In the genomic region with DNA sequence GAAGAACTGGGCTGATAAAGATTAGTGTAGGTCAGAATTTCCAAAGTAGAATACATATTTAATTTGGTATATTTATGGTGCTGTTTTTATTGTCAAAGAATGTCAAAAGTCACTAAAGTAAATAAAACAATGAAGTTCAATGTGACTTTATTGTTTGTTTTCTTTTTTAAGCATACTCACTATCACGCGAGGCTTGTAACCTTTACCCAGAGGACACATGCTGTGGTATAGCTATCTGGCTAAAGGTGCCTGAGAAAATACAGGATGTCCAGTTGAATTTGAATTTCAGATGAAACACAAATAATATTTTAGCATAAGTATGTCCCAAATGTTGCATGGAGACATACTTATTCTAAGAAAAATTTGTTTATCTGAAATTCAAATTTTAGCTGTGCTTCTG, we compare ENCODE assay signal across 12 cellular contexts.
DNase-seq lines count a peak whose midpoint lies in the region; ATAC-seq and TF ChIP-seq lines count a peak whose summit lies in the region.
"Had no signal": no experiment of that assay in that cellular context is flagged by ENCODE, and none has a peak within 500 bp of the region (broad histone marks: within the 10 kb centered on the region; RNA-seq: fewer than 3 reads in every experiment).

No MANE protein-coding gene starts in this region.

- ATAC-seq in left ventricle myocardium superior (peak; percentile 37), left cardiac atrium (no peak), GM19397 (IDR thresholded peaks at IDR 0.05; ENCODE audit: unreplicated experiment) (no peak)
- ATAC-seq: CD8-positive, alpha-beta T cell had no signal

- DNase-seq in left ventricle myocardium superior (no peak), left cardiac atrium (no peak), iPS-NIHi11 (ENCODE audit: low spot score) (no peak)
- DNase-seq in stimulated activated CD4-positive, alpha-beta T cell treated with anti-CD3 and anti-CD28 coated beads, Interleukin-12 subunit alpha, Interleukin-12 subunit beta, amount 100 ng/mL, for 4 hours = no peak
- DNase-seq: Calu3; CD8-positive, alpha-beta T cell; H9; KBM-7 had no signal

- intact Hi-C loops in left ventricle myocardium superior (cut with micrococcal nuclease) (no loop called here), left cardiac atrium (cut with DNase I) (no loop called here)

- peak overlapping the region; percentile 94; the same call in 1 of the 2 replicates for H3K27ac ChIP-seq in C4-2B
- peak overlapping the region; percentile 97 for H3K27ac ChIP-seq in VCaP
- H3K27ac ChIP-seq: BLaER1 had no signal

- TF ChIP-seq CTCF in C4-2B (conservative IDR thresholded peaks at IDR 0.05) (no peak), VCaP (conservative IDR thresholded peaks at IDR 0.05) (no peak)
